In the genomic region with DNA sequence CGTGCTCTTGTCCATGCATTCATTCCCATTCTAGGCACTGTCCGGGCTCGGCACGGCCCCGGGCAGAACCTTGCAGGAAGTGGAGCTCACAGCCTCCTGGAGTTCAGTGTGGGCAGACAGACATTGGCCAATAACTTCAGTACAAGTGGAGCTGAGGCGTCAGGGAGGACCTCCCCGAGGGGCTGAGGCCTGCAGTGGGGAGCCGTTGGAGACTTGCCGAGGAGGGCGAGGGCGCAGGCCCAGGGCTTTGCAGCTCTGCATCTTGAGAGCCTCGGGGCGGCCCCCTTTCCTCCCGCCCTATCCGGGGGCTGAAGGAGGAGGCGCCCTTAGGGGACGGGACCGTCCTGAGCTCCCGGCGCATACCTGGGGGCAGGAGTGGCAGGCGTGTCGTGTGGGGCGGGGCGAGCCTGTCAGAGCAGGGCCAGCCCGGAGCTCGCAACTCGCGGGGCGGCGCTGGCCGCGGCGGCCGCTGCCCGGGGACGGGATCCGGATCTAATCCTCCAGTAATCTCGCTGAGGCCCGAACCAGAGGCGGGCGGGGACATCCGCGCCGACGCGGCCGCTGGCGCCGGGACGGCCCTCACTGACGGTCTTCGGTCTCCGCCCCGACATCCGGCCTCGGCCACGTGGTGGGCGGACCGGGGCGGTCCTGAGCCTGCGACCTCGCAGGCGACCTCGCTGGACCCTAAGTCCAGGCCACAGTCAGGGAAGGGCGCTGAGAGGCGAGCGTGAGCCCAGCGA, we compare ENCODE assay signal across 1 cellular context.
TF ChIP-seq lines count a peak whose summit lies in the region.

Gene ACY1, plus strand, starts transcription at position 698 of the 740 bp plus-strand sequence. CDS start 530 bp downstream, outside the sequence.

TF ChIP-seq in K562, 482 proteins besides CTCF, POLR2A, EP300 and RAD21 (continued from another document and continues in another):
- TF ChIP-seq, protein P1, sequence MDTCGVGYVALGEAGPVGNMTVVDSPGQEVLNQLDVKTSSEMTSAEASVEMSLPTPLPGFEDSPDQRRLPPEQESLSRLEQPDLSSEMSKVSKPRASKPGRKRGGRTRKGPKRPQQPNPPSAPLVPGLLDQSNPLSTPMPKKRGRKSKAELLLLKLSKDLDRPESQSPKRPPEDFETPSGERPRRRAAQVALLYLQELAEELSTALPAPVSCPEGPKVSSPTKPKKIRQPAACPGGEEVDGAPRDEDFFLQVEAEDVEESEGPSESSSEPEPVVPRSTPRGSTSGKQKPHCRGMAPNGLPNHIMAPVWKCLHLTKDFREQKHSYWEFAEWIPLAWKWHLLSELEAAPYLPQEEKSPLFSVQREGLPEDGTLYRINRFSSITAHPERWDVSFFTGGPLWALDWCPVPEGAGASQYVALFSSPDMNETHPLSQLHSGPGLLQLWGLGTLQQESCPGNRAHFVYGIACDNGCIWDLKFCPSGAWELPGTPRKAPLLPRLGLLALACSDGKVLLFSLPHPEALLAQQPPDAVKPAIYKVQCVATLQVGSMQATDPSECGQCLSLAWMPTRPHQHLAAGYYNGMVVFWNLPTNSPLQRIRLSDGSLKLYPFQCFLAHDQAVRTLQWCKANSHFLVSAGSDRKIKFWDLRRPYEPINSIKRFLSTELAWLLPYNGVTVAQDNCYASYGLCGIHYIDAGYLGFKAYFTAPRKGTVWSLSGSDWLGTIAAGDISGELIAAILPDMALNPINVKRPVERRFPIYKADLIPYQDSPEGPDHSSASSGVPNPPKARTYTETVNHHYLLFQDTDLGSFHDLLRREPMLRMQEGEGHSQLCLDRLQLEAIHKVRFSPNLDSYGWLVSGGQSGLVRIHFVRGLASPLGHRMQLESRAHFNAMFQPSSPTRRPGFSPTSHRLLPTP (IDR thresholded peaks at IDR 0.05; ENCODE audit: borderline replicate concordance, extremely low read depth, insufficient read length) = no peak
- TF ChIP-seq ZBTB7A (IDR thresholded peaks at IDR 0.05; ENCODE audit: borderline replicate concordance, control insufficient read depth, low read depth, low read length) = peak; percentile 90
- TF ChIP-seq ZNF324 (CRISPR knock-in tag; IDR thresholded peaks at IDR 0.05) = no peak
- TF ChIP-seq, protein P2, sequence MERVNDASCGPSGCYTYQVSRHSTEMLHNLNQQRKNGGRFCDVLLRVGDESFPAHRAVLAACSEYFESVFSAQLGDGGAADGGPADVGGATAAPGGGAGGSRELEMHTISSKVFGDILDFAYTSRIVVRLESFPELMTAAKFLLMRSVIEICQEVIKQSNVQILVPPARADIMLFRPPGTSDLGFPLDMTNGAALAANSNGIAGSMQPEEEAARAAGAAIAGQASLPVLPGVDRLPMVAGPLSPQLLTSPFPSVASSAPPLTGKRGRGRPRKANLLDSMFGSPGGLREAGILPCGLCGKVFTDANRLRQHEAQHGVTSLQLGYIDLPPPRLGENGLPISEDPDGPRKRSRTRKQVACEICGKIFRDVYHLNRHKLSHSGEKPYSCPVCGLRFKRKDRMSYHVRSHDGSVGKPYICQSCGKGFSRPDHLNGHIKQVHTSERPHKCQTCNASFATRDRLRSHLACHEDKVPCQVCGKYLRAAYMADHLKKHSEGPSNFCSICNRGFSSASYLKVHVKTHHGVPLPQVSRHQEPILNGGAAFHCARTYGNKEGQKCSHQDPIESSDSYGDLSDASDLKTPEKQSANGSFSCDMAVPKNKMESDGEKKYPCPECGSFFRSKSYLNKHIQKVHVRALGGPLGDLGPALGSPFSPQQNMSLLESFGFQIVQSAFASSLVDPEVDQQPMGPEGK (CRISPR knock-in tag; IDR thresholded peaks at IDR 0.05; ENCODE audit: borderline replicate concordance) = no peak
- TF ChIP-seq ZNF263 (CRISPR knock-in tag; IDR thresholded peaks at IDR 0.05; ENCODE audit: borderline replicate concordance) = no peak
- TF ChIP-seq KAT7 (CRISPR knock-in tag; IDR thresholded peaks at IDR 0.05; ENCODE audit: borderline replicate concordance) = no peak
- TF ChIP-seq SRSF3 (IDR thresholded peaks at IDR 0.05; ENCODE audit: insufficient read depth, low read length) = no peak
- TF ChIP-seq, protein P3, sequence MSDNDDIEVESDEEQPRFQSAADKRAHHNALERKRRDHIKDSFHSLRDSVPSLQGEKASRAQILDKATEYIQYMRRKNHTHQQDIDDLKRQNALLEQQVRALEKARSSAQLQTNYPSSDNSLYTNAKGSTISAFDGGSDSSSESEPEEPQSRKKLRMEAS (CRISPR knock-in tag; IDR thresholded peaks at IDR 0.05) = peak; percentile 93
- no peak for TF ChIP-seq ZC3H4 (CRISPR knock-in tag; IDR thresholded peaks at IDR 0.05; ENCODE audit: borderline replicate concordance)
- no peak for TF ChIP-seq SFPQ (IDR thresholded peaks at IDR 0.05; ENCODE audit: low read depth, low read length)
- no peak; the same call in 1 of the 2 replicates for TF ChIP-seq ZEB2 (IDR thresholded peaks at IDR 0.05)
- no peak for TF ChIP-seq NEUROD1 (IDR thresholded peaks at IDR 0.05; ENCODE audit: borderline replicate concordance, low read depth, low read length, partially characterized antibody)
- peak; percentile 87 for TF ChIP-seq CXXC5 (CRISPR knock-in tag; IDR thresholded peaks at IDR 0.05)
- no peak for TF ChIP-seq GABPB2 (CRISPR knock-in tag; conservative IDR thresholded peaks at IDR 0.05)
- TF ChIP-seq, protein P4, sequence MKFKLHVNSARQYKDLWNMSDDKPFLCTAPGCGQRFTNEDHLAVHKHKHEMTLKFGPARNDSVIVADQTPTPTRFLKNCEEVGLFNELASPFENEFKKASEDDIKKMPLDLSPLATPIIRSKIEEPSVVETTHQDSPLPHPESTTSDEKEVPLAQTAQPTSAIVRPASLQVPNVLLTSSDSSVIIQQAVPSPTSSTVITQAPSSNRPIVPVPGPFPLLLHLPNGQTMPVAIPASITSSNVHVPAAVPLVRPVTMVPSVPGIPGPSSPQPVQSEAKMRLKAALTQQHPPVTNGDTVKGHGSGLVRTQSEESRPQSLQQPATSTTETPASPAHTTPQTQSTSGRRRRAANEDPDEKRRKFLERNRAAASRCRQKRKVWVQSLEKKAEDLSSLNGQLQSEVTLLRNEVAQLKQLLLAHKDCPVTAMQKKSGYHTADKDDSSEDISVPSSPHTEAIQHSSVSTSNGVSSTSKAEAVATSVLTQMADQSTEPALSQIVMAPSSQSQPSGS (CRISPR knock-in tag; IDR thresholded peaks at IDR 0.05) = no peak
- TF ChIP-seq ZNF609 (CRISPR knock-in tag; IDR thresholded peaks at IDR 0.05; ENCODE audit: borderline replicate concordance) = 0 out of 2 replicates have a peak, but pooled peaks have one; percentile 49
- TF ChIP-seq CBX1 (IDR thresholded peaks at IDR 0.05; ENCODE audit: low read depth) = no peak
- TF ChIP-seq ZFP1 (CRISPR knock-in tag; IDR thresholded peaks at IDR 0.05) = no peak
- no peak for TF ChIP-seq SRSF1 (IDR thresholded peaks at IDR 0.05; ENCODE audit: low read depth, low read length)
- TF ChIP-seq, protein P5, sequence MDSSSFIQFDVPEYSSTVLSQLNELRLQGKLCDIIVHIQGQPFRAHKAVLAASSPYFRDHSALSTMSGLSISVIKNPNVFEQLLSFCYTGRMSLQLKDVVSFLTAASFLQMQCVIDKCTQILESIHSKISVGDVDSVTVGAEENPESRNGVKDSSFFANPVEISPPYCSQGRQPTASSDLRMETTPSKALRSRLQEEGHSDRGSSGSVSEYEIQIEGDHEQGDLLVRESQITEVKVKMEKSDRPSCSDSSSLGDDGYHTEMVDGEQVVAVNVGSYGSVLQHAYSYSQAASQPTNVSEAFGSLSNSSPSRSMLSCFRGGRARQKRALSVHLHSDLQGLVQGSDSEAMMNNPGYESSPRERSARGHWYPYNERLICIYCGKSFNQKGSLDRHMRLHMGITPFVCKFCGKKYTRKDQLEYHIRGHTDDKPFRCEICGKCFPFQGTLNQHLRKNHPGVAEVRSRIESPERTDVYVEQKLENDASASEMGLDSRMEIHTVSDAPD (CRISPR knock-in tag; IDR thresholded peaks at IDR 0.05) = no peak
- no peak for TF ChIP-seq DACH1 (IDR thresholded peaks at IDR 0.05; ENCODE audit: partially characterized antibody)
- TF ChIP-seq, protein P6, sequence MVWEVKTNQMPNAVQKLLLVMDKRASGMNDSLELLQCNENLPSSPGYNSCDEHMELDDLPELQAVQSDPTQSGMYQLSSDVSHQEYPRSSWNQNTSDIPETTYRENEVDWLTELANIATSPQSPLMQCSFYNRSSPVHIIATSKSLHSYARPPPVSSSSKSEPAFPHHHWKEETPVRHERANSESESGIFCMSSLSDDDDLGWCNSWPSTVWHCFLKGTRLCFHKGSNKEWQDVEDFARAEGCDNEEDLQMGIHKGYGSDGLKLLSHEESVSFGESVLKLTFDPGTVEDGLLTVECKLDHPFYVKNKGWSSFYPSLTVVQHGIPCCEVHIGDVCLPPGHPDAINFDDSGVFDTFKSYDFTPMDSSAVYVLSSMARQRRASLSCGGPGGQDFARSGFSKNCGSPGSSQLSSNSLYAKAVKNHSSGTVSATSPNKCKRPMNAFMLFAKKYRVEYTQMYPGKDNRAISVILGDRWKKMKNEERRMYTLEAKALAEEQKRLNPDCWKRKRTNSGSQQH (CRISPR knock-in tag; IDR thresholded peaks at IDR 0.05) = no peak
- TF ChIP-seq RB1 (IDR thresholded peaks at IDR 0.05; ENCODE audit: low read depth) = peak; percentile 55; the same call in 1 of the 2 replicates
- TF ChIP-seq ZNF707 (CRISPR knock-in tag; conservative IDR thresholded peaks at IDR 0.05) = no peak
- TF ChIP-seq TARDBP (IDR thresholded peaks at IDR 0.05) = peak; percentile 41; the same call in 1 of the 2 replicates
- no peak for TF ChIP-seq ILK (tag; IDR thresholded peaks at IDR 0.05; ENCODE audit: borderline replicate concordance, low read depth)
- peak; percentile 76 to 79; a peak in 3 of 4 replicates for TF ChIP-seq MAZ (CRISPR knock-in tag; conservative IDR thresholded peaks at IDR 0.05 in 1 of 2, IDR thresholded peaks at IDR 0.05 in 1 of 2)
- no peak for TF ChIP-seq SIX5 (IDR thresholded peaks at IDR 0.05; ENCODE audit: borderline replicate concordance in 1 of 2, insufficient read depth in 1 of 2, low read depth in 1 of 2, low read length in 2 of 2)
- no peak for TF ChIP-seq MYBL2 (IDR thresholded peaks at IDR 0.05; ENCODE audit: low read depth)
- no peak for TF ChIP-seq MYBL2 (CRISPR knock-in tag; IDR thresholded peaks at IDR 0.05; ENCODE audit: borderline replicate concordance)
- no peak for TF ChIP-seq PHB2 (IDR thresholded peaks at IDR 0.05; ENCODE audit: low read depth)
- TF ChIP-seq HMG20A (CRISPR knock-in tag; conservative IDR thresholded peaks at IDR 0.05) = no peak
- TF ChIP-seq KDM2B (CRISPR knock-in tag; IDR thresholded peaks at IDR 0.05) = no peak
- TF ChIP-seq CBX3 (IDR thresholded peaks at IDR 0.05; ENCODE audit: borderline replicate concordance in 1 of 2, low read length in 2 of 2) = peak in 1 of 2 experiments; percentile 41; a peak in 1 of 3 replicates
- TF ChIP-seq ZNF12 (CRISPR knock-in tag; IDR thresholded peaks at IDR 0.05) = no peak
- peak; percentile 80 for TF ChIP-seq ETS1 (conservative IDR thresholded peaks at IDR 0.05; ENCODE audit: control insufficient read depth, low read depth, low read length)
